Comparison of ENCODE assay signal across 8 cellular contexts in the genomic region with DNA sequence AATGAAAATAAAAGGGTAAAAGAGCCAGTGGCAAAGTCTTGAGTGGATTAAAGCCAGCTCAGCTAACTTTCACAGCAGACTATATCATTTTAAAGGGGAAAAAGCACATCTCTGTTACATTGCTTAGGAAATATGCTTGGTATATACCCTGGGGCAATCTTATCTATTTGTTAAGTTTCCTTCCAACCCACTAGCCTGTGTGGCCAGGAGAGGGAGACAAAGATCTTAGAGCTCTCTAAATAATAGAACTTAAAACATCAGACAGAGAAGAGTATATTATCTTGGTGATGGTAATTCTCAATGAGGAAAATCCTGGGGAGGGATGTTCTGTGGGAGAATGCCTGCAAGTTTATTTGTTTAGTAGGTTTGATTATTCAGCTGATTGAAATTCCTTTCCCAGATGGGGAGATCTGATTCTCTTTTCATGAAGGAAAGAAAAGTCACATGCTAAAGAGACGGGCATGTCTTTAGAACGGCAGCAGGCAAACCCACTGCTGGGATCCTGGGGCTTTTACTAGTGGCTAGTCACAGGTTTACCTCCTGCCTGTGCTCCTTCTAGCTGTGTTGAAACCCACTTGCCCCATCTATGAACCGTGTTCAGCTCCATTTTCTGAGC. TPM values are rescaled to one million over a fixed set of nuclear protein-coding genes. Genes with fewer than 3 reads are reported as not detected.
DNase-seq lines count a peak whose midpoint lies in the region; ATAC-seq and TF ChIP-seq lines count a peak whose summit lies in the region.

No MANE protein-coding gene starts in this region.

- TF ChIP-seq RAD21 in IMR-90 (IDR thresholded peaks at IDR 0.05; ENCODE audit: low read length), result peak; percentile 66

- H4K8ac ChIP-seq in IMR-90 (ENCODE audit: low read depth in 2 of 2, low read length in 2 of 2), result no peak overlapping the region

- POLR2A ChIA-PET in IMR-90 (lab: Charles Lee; ENCODE audit: unreplicated experiment), result interaction anchor here (0.5 kb wide), 1 partner anchor 247 kb away, joined by 3 read pairs; no protein-coding TSS in a partner anchor

- H4K5ac ChIP-seq in IMR-90 (ENCODE audit: low read depth, low read length), result no peak overlapping the region

- dilution Hi-C loops in IMR-90 (cut with HindIII; ENCODE audit: low sequenced_read_pairs, unreplicated experiment), result no loop called here

- H3K9me1 ChIP-seq in IMR-90 (ENCODE audit: insufficient read depth, low read length), result no peaks in the 10 kb centered on the region; the same call in 1 of the 2 replicates

- no peak overlapping the region for H2BK5ac ChIP-seq in IMR-90 (ENCODE audit: low read depth, low read length, poor library complexity, severe bottlenecking)

- H3K4me3 ChIP-seq in IMR-90 (ENCODE audit: insufficient read depth, low read depth, low read length) (no peak overlapping the region), NT2/D1 (ENCODE audit: insufficient read length, low read depth) (no peak overlapping the region), heart right ventricle (no peak overlapping the region), smooth muscle cell (no peak overlapping the region)

- in situ Hi-C loops in IMR-90 (cut with MboI; ENCODE audit: low sequenced_read_pairs), result no loop called here

- H3K56ac ChIP-seq in IMR-90 (ENCODE audit: extremely low read depth, insufficient read depth, low read length), result no peak overlapping the region

- intact Hi-C loops in IMR-90 (cut with micrococcal nuclease) (loop anchor here (1.0 kb wide), 1 partner anchor 263 kb away; no protein-coding TSS in a partner anchor), heart right ventricle (cut with DNase I) (no loop called here)

- no peak overlapping the region for H2BK15ac ChIP-seq in IMR-90 (ENCODE audit: low read depth, low read length)

- H3K27me3 ChIP-seq in IMR-90 (ENCODE audit: control insufficient read depth, insufficient read depth, low read length), result peaks cover 22% of the 10 kb centered on the region
- H3K27me3 ChIP-seq in NT2/D1 (ENCODE audit: insufficient read depth, insufficient read length), result no peaks in the 10 kb centered on the region
- H3K27me3 ChIP-seq in heart right ventricle, result no peaks in the 10 kb centered on the region
- peaks cover 6% of the 10 kb centered on the region for H3K27me3 ChIP-seq in smooth muscle cell (ENCODE audit: low read depth)

- no peak overlapping the region for H3K4me2 ChIP-seq in IMR-90 (ENCODE audit: low read depth, low read length)
- H3K4me2 ChIP-seq in smooth muscle cell, result no peak overlapping the region

- 60% methylated on average over 1 of the region's 3 CpGs; no CpG with 5 or more reads in 1 of the 2 experiments for WGBS in IMR-90 (ENCODE audit: extremely low coverage in 2 of 2, insufficient read length in 1 of 2), 2 experiments
- WGBS in heart right ventricle, 2 donors, result 62 to 64% methylated on average over 3 of the region's 3 CpGs
- 74% methylated on average over 3 of the region's 3 CpGs for WGBS in smooth muscle cell (ENCODE audit: low lambda C conversion rate)

- H3K79me1 ChIP-seq in IMR-90 (ENCODE audit: low read depth in 1 of 2, low read length in 2 of 2), result no peaks in the 10 kb centered on the region

- no peaks in the 10 kb centered on the region for H3K4me1 ChIP-seq in IMR-90 (ENCODE audit: control insufficient read depth, insufficient read depth, low read length)
- no peaks in the 10 kb centered on the region for H3K4me1 ChIP-seq in NT2/D1 (ENCODE audit: insufficient read depth, insufficient read length)
- H3K4me1 ChIP-seq in heart right ventricle, result peaks cover 0 to 3% (median 0%) of the 10 kb centered on the region in 9 donors
- peaks cover 13% of the 10 kb centered on the region for H3K4me1 ChIP-seq in smooth muscle cell (ENCODE audit: low read depth)

- no peak overlapping the region for H4K91ac ChIP-seq in IMR-90 (ENCODE audit: insufficient read depth, low read depth, low read length)

- H2BK120ac ChIP-seq in IMR-90 (ENCODE audit: low read depth, low read length), result no peak overlapping the region

- no peak overlapping the region for H3K4ac ChIP-seq in IMR-90 (ENCODE audit: low read depth, low read length)

- BruUV-seq in IMR-90 (replicated peaks; lab: Mats Ljungman, UMichigan), result no TSS peak

- peak; percentile 84 for TF ChIP-seq CTCF in IMR-90 (conservative IDR thresholded peaks at IDR 0.05; ENCODE audit: low read depth, low read length)
- peak; percentile 22 to 75 (median 66) for TF ChIP-seq CTCF in heart right ventricle (IDR thresholded peaks at IDR 0.05)
- TF ChIP-seq CTCF in smooth muscle cell (IDR thresholded peaks at IDR 0.05; ENCODE audit: borderline replicate concordance, insufficient read depth, poor library complexity, severe bottlenecking), result peak; percentile 77

- H2AFZ ChIP-seq in IMR-90 (replicated peaks; ENCODE audit: low read length, poor library complexity) (no peak overlapping the region), smooth muscle cell (ENCODE audit: low read depth) (no peak overlapping the region)

- H2BK20ac ChIP-seq in IMR-90 (ENCODE audit: low read depth, low read length), result no peak overlapping the region

- H4K20me1 ChIP-seq in IMR-90 (ENCODE audit: insufficient read depth, low read length) (no peaks in the 10 kb centered on the region), smooth muscle cell (ENCODE audit: low read depth) (no peaks in the 10 kb centered on the region)

- H3K23ac ChIP-seq in IMR-90 (ENCODE audit: low read depth, low read length), result no peak overlapping the region

- H3K36me3 ChIP-seq in IMR-90 (ENCODE audit: control insufficient read depth, insufficient read depth, low read length) (no peaks in the 10 kb centered on the region), NT2/D1 (ENCODE audit: insufficient read depth, insufficient read length, low read length) (no peaks in the 10 kb centered on the region), heart right ventricle (no peaks in the 10 kb centered on the region), smooth muscle cell (ENCODE audit: low read depth) (no peaks in the 10 kb centered on the region)

- no peak overlapping the region for H2AK9ac ChIP-seq in IMR-90 (replicated peaks; ENCODE audit: low read depth, low read length, poor library complexity)

- no peak overlapping the region for H3K14ac ChIP-seq in IMR-90 (replicated peaks; ENCODE audit: low read depth, low read length)

- no peak overlapping the region for H3K9ac ChIP-seq in IMR-90 (ENCODE audit: low read depth, low read length)
- no peak overlapping the region for H3K9ac ChIP-seq in NT2/D1 (ENCODE audit: insufficient read length, low read depth)
- no peak overlapping the region for H3K9ac ChIP-seq in smooth muscle cell (ENCODE audit: low read depth)

- H3K9me3 ChIP-seq in IMR-90 (ENCODE audit: control insufficient read depth, insufficient read depth, low read length), result no peaks in the 10 kb centered on the region
- no peaks in the 10 kb centered on the region for H3K9me3 ChIP-seq in NT2/D1 (ENCODE audit: insufficient read depth, low read length)
- H3K9me3 ChIP-seq in heart right ventricle, result no peaks in the 10 kb centered on the region
- no peaks in the 10 kb centered on the region for H3K9me3 ChIP-seq in smooth muscle cell (replicated peaks; ENCODE audit: low read depth)

- no peak overlapping the region for H3K18ac ChIP-seq in IMR-90 (ENCODE audit: low read depth, low read length)

- CTCF ChIA-PET in IMR-90 (lab: Yijun Ruan, JAX), result interaction anchor here (0.6 to 1.3 kb wide), 7 partner anchors 12 to 443 kb away, joined by 3 to 5 read pairs (median 3); no protein-coding TSS in a partner anchor

- H3K27ac ChIP-seq in IMR-90 (ENCODE audit: insufficient read depth, low read length) (no peak overlapping the region), heart right ventricle (no peak overlapping the region), smooth muscle cell (ENCODE audit: low read depth) (no peak overlapping the region)

- no peaks in the 10 kb centered on the region for H3F3A ChIP-seq in smooth muscle cell (ENCODE audit: low read depth)

- no peak for TF ChIP-seq POLR2A in IMR-90 (IDR thresholded peaks at IDR 0.05; ENCODE audit: low read depth, low read length)

- peak; percentile 68 for DNase-seq in DMS79 treated with DMSO at 0.1 percent for 48 hours (lab: John Stamatoyannopoulos, UW)
- DNase-seq in IMR-90, result peak; percentile 82
- peak; percentile 74 for DNase-seq in NT2/D1 (ENCODE audit: low read depth, low spot score)
- peak; percentile 43 for DNase-seq in activated naive CD4-positive, alpha-beta T cell treated with anti-CD3 and anti-CD28 coated beads, Interleukin-2, amount 50 U/mL, for 16 hours
- DNase-seq in heart right ventricle, result no peak
- no peak for DNase-seq in smooth muscle cell (lab: John Stamatoyannopoulos, UW; ENCODE audit: unreplicated experiment)

- H2AK5ac ChIP-seq in IMR-90 (ENCODE audit: low read depth, low read length), result no peak overlapping the region

- ATAC-seq in IMR-90 (ENCODE audit: low read depth), result peak; percentile 98
- ATAC-seq in heart right ventricle, result peak in 3 of 8 donors; percentile 38 to 67 (median 65)
- no peak for ATAC-seq in GM19467 (IDR thresholded peaks at IDR 0.05; ENCODE audit: unreplicated experiment)
- no peak for ATAC-seq in HG03354 (IDR thresholded peaks at IDR 0.05; ENCODE audit: poor library complexity, severe bottlenecking, unreplicated experiment)

- H3K79me2 ChIP-seq in smooth muscle cell (ENCODE audit: low read depth), result no peaks in the 10 kb centered on the region

TF ChIP-seq in IMR-90, 13 proteins besides CTCF, POLR2A, EP300 and RAD21 (continues in another document):
- no peak for TF ChIP-seq CEBPB (IDR thresholded peaks at IDR 0.05; ENCODE audit: low read depth, low read length)

RNA-seq across cellular contexts. Expression of a gene that starts 3.6 kb away (rescaled TPM):
- total RNA-seq in IMR-90 (2012; rRNA removed) (not detected in 2 replicates), heart right ventricle (not detected), smooth muscle cell (not detected in 2 replicates)
- polyA plus RNA-seq in IMR-90 (2012; rRNA removed) (not detected in 2 replicates), heart right ventricle (under 1 TPM; 0.04 to 0.73 TPM), smooth muscle cell (0.45 and 1.1 TPM in 2 replicates)
- polyA plus RNA-seq in IMR-90 (2012; cell fraction: cytosol; rRNA removed), result not detected in 2 replicates
- polyA plus RNA-seq in IMR-90 (2012; cell fraction: nucleus; rRNA removed; ENCODE audit: low replicate concordance), result not detected in 2 replicates

RNA-seq across cellular contexts. Expression of a gene that starts 7.9 kb away (rescaled TPM):
- 6.9 and 8.8 TPM in 2 replicates for total RNA-seq in IMR-90 (2012; rRNA removed)
- polyA plus RNA-seq in IMR-90 (2012; rRNA removed), result 2.6 and 3.6 TPM in 2 replicates
- 2.9 and 8.4 TPM in 2 replicates for polyA plus RNA-seq in IMR-90 (2012; cell fraction: cytosol; rRNA removed)
- polyA plus RNA-seq in IMR-90 (2012; cell fraction: nucleus; rRNA removed; ENCODE audit: low replicate concordance), result 1.1 and 5.4 TPM in 2 replicates
- 10 to 100 TPM in 2 of 10 donors, 1 to 10 TPM in 8; 1.9 to 21.4 (median 7.2) TPM for total RNA-seq in heart right ventricle
- 1 to 10 TPM in 1 of 2 donors, under 1 TPM in 1; 0.80 to 4.3 TPM for polyA plus RNA-seq in heart right ventricle
- total RNA-seq in smooth muscle cell, result 3.8 TPM in 1 of 2 replicates, not detected in the other
- polyA plus RNA-seq in smooth muscle cell, result 0.57 and 3.2 TPM in 2 replicates

RNA-seq across cellular contexts. Expression of a gene that starts 56.3 kb away (rescaled TPM):
- total RNA-seq in IMR-90 (2012; rRNA removed), result not detected in 2 replicates
- polyA plus RNA-seq in IMR-90 (2012; rRNA removed), result not detected in 2 replicates
- polyA plus RNA-seq in IMR-90 (2012; cell fraction: cytosol; rRNA removed), result not detected in 2 replicates
- 0.11 TPM in 1 of 2 replicates, not detected in the other for polyA plus RNA-seq in IMR-90 (2012; cell fraction: nucleus; rRNA removed; ENCODE audit: low replicate concordance)
- total RNA-seq in heart right ventricle, result under 1 TPM in 1 of 10 donors, not detected in 9; 0.30 TPM
- not detected for polyA plus RNA-seq in heart right ventricle
- not detected in 2 replicates for total RNA-seq in smooth muscle cell
- not detected in 2 replicates for polyA plus RNA-seq in smooth muscle cell

Comparison
In these comparisons a context has a peak if more than half of its experiments do, and no peak if none do; other contexts are left out.
1. DNase-seq: peak in DMS79 treated with DMSO at 0.1 percent for 48 hours (single experiment), IMR-90 (single experiment), NT2/D1 (single experiment) and activated naive CD4-positive, alpha-beta T cell treated with anti-CD3 and anti-CD28 coated beads, Interleukin-2, amount 50 U/mL, for 16 hours (single experiment); none in heart right ventricle (0 of 2) and smooth muscle cell (single experiment).
2. Peak in every context shown above with its lines, with median percentiles within 50 percentile points of each other: CTCF ChIP-seq.